In genomic region chr9:122370869-122371467, GRCh38 we compare ENCODE assay signal across 8 cellular contexts. TPM values are rescaled to one million over a fixed set of nuclear protein-coding genes. Genes with fewer than 3 reads are reported as not detected.
DNase-seq lines count a peak whose midpoint lies in the region; ATAC-seq and TF ChIP-seq lines count a peak whose summit lies in the region.

Gene PTGS1, plus strand, starts transcription at chr9:122371024. Its CDS starts 61 bp downstream, at chr9:122371085.

- H3K36me3 Mint-ChIP-seq in natural killer cell treated with Interleukin-12 subunit alpha and Interleukin-12 subunit beta and Interleukin-15 and Interleukin-18, amount 100 ng/mL, for 72 hours, result no peaks in the 10 kb centered on the region

- no peaks in the 10 kb centered on the region for H3K36me3 ChIP-seq in esophagus muscularis mucosa

- H3K27ac ChIP-seq in esophagus muscularis mucosa (replicated peaks in 1 of 4), result peak within 1 kb of the TSS; percentile 85 to 90 (median 86)

- H3K27ac Mint-ChIP-seq in natural killer cell treated with Interleukin-12 subunit alpha and Interleukin-12 subunit beta and Interleukin-15 and Interleukin-18, amount 100 ng/mL, for 72 hours, result peak within 1 kb of the TSS in 1 of 2 donors; percentile 72

- WGBS in esophagus muscularis mucosa, result 1% methylated on average over 24 of the region's 35 CpGs

- TF ChIP-seq POLR2A in esophagus muscularis mucosa (IDR thresholded peaks at IDR 0.05; ENCODE audit: low read depth), result no peak

- no peaks in the 10 kb centered on the region for H3K9me3 Mint-ChIP-seq in natural killer cell treated with Interleukin-12 subunit alpha and Interleukin-12 subunit beta and Interleukin-15 and Interleukin-18, amount 100 ng/mL, for 72 hours

- H3K9me3 ChIP-seq in esophagus muscularis mucosa, result no peaks in the 10 kb centered on the region

- no peaks in the 10 kb centered on the region for H3K27me3 ChIP-seq in esophagus muscularis mucosa

- peaks cover 25 to 78% (median 70%) of the 10 kb centered on the region in 4 donors for H3K4me1 ChIP-seq in esophagus muscularis mucosa

- peak; percentile 40 for ATAC-seq in GM18861 (IDR thresholded peaks at IDR 0.05; ENCODE audit: unreplicated experiment)
- ATAC-seq in HG03175 (IDR thresholded peaks at IDR 0.05; ENCODE audit: unreplicated experiment), result peak; percentile 70
- peak; percentile 71 for ATAC-seq in SK-N-SH treated with all-trans-retinoic acid at 6 μM for 48 hours
- peak; percentile 82 to 83 for ATAC-seq in natural killer cell treated with Interleukin-12 subunit alpha and Interleukin-12 subunit beta and Interleukin-15 and Interleukin-18, amount 100 ng/mL, for 72 hours

- H3K27me3 Mint-ChIP-seq in natural killer cell treated with Interleukin-12 subunit alpha and Interleukin-12 subunit beta and Interleukin-15 and Interleukin-18, amount 100 ng/mL, for 72 hours, result peaks cover 9 to 12% of the 10 kb centered on the region in 2 donors

- intact Hi-C loops in esophagus muscularis mucosa (cut with DNase I), result no loop called here

- peak; percentile 25 to 49 for DNase-seq in AML-193 (lab: John Stamatoyannopoulos, UW)
- no peak for DNase-seq in esophagus muscularis mucosa (ENCODE audit: extremely low spot score)
- no peak for DNase-seq in natural killer cell treated with Interleukin-12 subunit alpha and Interleukin-12 subunit beta and Interleukin-15 and Interleukin-18, amount 100 ng/mL, for 72 hours (ENCODE audit: low spot score)
- DNase-seq in DMS79 treated with DMSO at 0.1 percent for 48 hours (lab: John Stamatoyannopoulos, UW), result no peak
- DNase-seq in T-helper 9 cell, result no peak

- H3K4me3 ChIP-seq in esophagus muscularis mucosa, result peak within 1 kb of the TSS; percentile 64 to 76 (median 67)

- H3K4me1 Mint-ChIP-seq in natural killer cell treated with Interleukin-12 subunit alpha and Interleukin-12 subunit beta and Interleukin-15 and Interleukin-18, amount 100 ng/mL, for 72 hours (ENCODE audit: low read depth in 2 of 2), result peaks cover 6 to 13% of the 10 kb centered on the region in 2 donors

- H3K4me3 Mint-ChIP-seq in natural killer cell treated with Interleukin-12 subunit alpha and Interleukin-12 subunit beta and Interleukin-15 and Interleukin-18, amount 100 ng/mL, for 72 hours, result peak within 1 kb of the TSS; percentile 86

- TF ChIP-seq EP300 in esophagus muscularis mucosa (IDR thresholded peaks at IDR 0.05), result no peak

- TF ChIP-seq CTCF in esophagus muscularis mucosa (IDR thresholded peaks at IDR 0.05), result no peak

TF ChIP-seq in SK-N-SH treated with all-trans-retinoic acid at 6 μM for 48 hours, 23 proteins besides CTCF, POLR2A, EP300 and RAD21:
- TF ChIP-seq ZFP3 (CRISPR knock-in tag; IDR thresholded peaks at IDR 0.05) (no peak), ISL1 (CRISPR knock-in tag; IDR thresholded peaks at IDR 0.05) (no peak), ZC3H10 (CRISPR knock-in tag; IDR thresholded peaks at IDR 0.05) (no peak), GLIS3 (CRISPR knock-in tag; IDR thresholded peaks at IDR 0.05) (no peak), TCF4 (CRISPR knock-in tag; IDR thresholded peaks at IDR 0.05; ENCODE audit: borderline replicate concordance) (no peak), ESRRG (CRISPR knock-in tag; IDR thresholded peaks at IDR 0.05) (no peak), POU6F1 (CRISPR knock-in tag; IDR thresholded peaks at IDR 0.05; ENCODE audit: borderline replicate concordance, low read depth) (no peak), ZNF565 (CRISPR knock-in tag; conservative IDR thresholded peaks at IDR 0.05; ENCODE audit: low read depth) (no peak), PATZ1 (CRISPR knock-in tag; IDR thresholded peaks at IDR 0.05; ENCODE audit: borderline replicate concordance) (no peak)

RNA-seq across cellular contexts. Expression of gene PTGS1, which starts in this region (rescaled TPM):
- total RNA-seq in esophagus muscularis mucosa, result 100 to 1,000 TPM in 1 of 4 donors, 10 to 100 TPM in 3; 72.2 to 119 (median 84.1) TPM
- under 1 TPM; 0.69 to 0.89 TPM for total RNA-seq in natural killer cell treated with Interleukin-12 subunit alpha and Interleukin-12 subunit beta and Interleukin-15 and Interleukin-18, amount 100 ng/mL, for 72 hours

Comparison
In these comparisons a context has a peak if more than half of its experiments do, and no peak if none do; other contexts are left out.
1. RNA of gene PTGS1 (total RNA-seq): 72.2 to 119 TPM in esophagus muscularis mucosa; 0.69 to 0.89 TPM in natural killer cell treated with Interleukin-12 subunit alpha and Interleukin-12 subunit beta and Interleukin-15 and Interleukin-18, amount 100 ng/mL, for 72 hours; every median in the first group is over 10 times any median in the second.
2. Peak in ATAC-seq in natural killer cell treated with Interleukin-12 subunit alpha and Interleukin-12 subunit beta and Interleukin-15 and Interleukin-18, amount 100 ng/mL, for 72 hours; RNA of the gene not detected or under 1 TPM.
3. DNase-seq: peak in AML-193 (2 of 2); none in esophagus muscularis mucosa (single experiment), natural killer cell treated with Interleukin-12 subunit alpha and Interleukin-12 subunit beta and Interleukin-15 and Interleukin-18, amount 100 ng/mL, for 72 hours (single experiment), DMS79 treated with DMSO at 0.1 percent for 48 hours (single experiment) and T-helper 9 cell (single experiment).
4. Peak in every context shown above with its lines, with median percentiles within 50 percentile points of each other: ATAC-seq.